ENCODE assay signal across 21 cellular contexts in genomic region chr6:25726122-25726911, GRCh38. TPM values are rescaled to one million over a fixed set of nuclear protein-coding genes. Genes with fewer than 3 reads are reported as not detected.
"Had no signal": no experiment of that assay in that cellular context is flagged by ENCODE, and none has a peak within 500 bp of the region (broad histone marks: within the 10 kb centered on the region; RNA-seq: fewer than 3 reads in every experiment).

No MANE protein-coding gene starts in this region.

- H3K4me3 ChIP-seq: MG63 had no signal

- H3K27me3 ChIP-seq: MG63 had no signal

- ATAC-seq: Panc1 had no signal

- DNase-seq: Karpas-422, KG1, MG63, NCI-H1092, NCI-H1436, NCI-H187, NCI-H2029, NCI-H2081 treated with DMSO at 0.1 percent for 48 hours, NCI-H2171, NCI-H226, NCI-H446, NCI-H510A, NCI-H524 treated with DMSO at 0.1 percent for 48 hours, NCI-H69, NCI-H774, SHP77, SK-N-SH, SW 1271 had no signal

- H3K9me3 ChIP-seq: MG63, SK-N-SH had no signal

- H3K27ac ChIP-seq: RWPE1 had no signal

- H3K36me3 ChIP-seq: MG63 had no signal

RNA-seq across cellular contexts. Expression of gene SLC17A4, which starts 28.2 kb away (rescaled TPM):
- total RNA-seq: SK-MEL-5 had no signal
- polyA plus RNA-seq: SK-N-SH had no signal
